In genomic region chr6:27478706-27479318, GRCh38 we compare ENCODE assay signal across 8 cellular contexts. TPM values are rescaled to one million over a fixed set of nuclear protein-coding genes. Genes with fewer than 3 reads are reported as not detected.
DNase-seq lines count a peak whose midpoint lies in the region; ATAC-seq and TF ChIP-seq lines count a peak whose summit lies in the region.

No MANE protein-coding gene starts in this region.

- no peaks in the 10 kb centered on the region for H3K9me3 Mint-ChIP-seq in activated B cell treated with CpG ODN at 0.5 μM for 24 hours

- peak; percentile 67 for DNase-seq in NCI-H2196 treated with DMSO at 0.1 percent for 48 hours (lab: John Stamatoyannopoulos, UW; ENCODE audit: unreplicated experiment)
- peak; percentile 59 for DNase-seq in activated B cell treated with CpG ODN at 0.5 μM for 24 hours
- DNase-seq in cerebellar cortex (ENCODE audit: low spot score): peak; percentile 95
- DNase-seq in islet precursor cell: peak; percentile 89
- DNase-seq in stimulated activated CD4-positive, alpha-beta T cell treated with anti-CD3 and anti-CD28 coated beads, Interleukin-12 subunit alpha, Interleukin-12 subunit beta, amount 100 ng/mL, for 48 hours (ENCODE audit: low read depth in 2 of 3, low spot score in 1 of 3): peak; percentile 71 to 90 (median 87)

- POLR2A ChIA-PET in activated B cell treated with CpG ODN at 0.5 μM for 24 hours (lab: Charles Lee): interaction anchor here (0.5 to 2.1 kb wide), 31 partner anchors 16 to 1474 kb away, joined by 3 to 20 read pairs (median 5); partner anchors contain the start of genes ZKSCAN8 and ZNF391

- intact Hi-C loops in activated B cell treated with CpG ODN at 0.5 μM for 24 hours (cut with micrococcal nuclease): loop anchor here (1.0 to 10.0 kb wide), 22 partner anchors 16 to 1504 kb away; partner anchors contain the start of genes ABT1, POM121L2, ZNF391 and ZSCAN31

- H3K4me1 Mint-ChIP-seq in activated B cell treated with CpG ODN at 0.5 μM for 24 hours: peaks cover 9% of the 10 kb centered on the region

- no peak overlapping the region for H3K27ac Mint-ChIP-seq in activated B cell treated with CpG ODN at 0.5 μM for 24 hours

- peaks cover 8% of the 10 kb centered on the region for H3K4me1 ChIP-seq in ACC112 (ENCODE audit: control insufficient read depth, insufficient read depth, low read length, unreplicated experiment)

- H3K4me3 ChIP-seq in ACC112 (ENCODE audit: low read depth, low read length): peak overlapping the region; percentile 89

- ATAC-seq in GM18867 (IDR thresholded peaks at IDR 0.05; ENCODE audit: unreplicated experiment) (peak; percentile 57), HG03108 (IDR thresholded peaks at IDR 0.05; ENCODE audit: unreplicated experiment) (peak; percentile 48), activated B cell treated with CpG ODN at 0.5 μM for 24 hours (ENCODE audit: low read depth) (peak; percentile 59)

- CTCF ChIA-PET in activated B cell treated with CpG ODN at 0.5 μM for 24 hours (lab: Charles Lee): interaction anchor here (0.7 to 1.9 kb wide), 4 partner anchors 40 to 417 kb away, joined by 3 to 13 read pairs (median 5); no protein-coding TSS in a partner anchor

- H3K27me3 Mint-ChIP-seq in activated B cell treated with CpG ODN at 0.5 μM for 24 hours: no peaks in the 10 kb centered on the region

- H3K36me3 ChIP-seq in ACC112 (ENCODE audit: insufficient read depth, low read length): no peaks in the 10 kb centered on the region

- H3K27me3 ChIP-seq in ACC112 (ENCODE audit: insufficient read depth, low read length): no peaks in the 10 kb centered on the region

- no peak overlapping the region for H3K4me3 Mint-ChIP-seq in activated B cell treated with CpG ODN at 0.5 μM for 24 hours

- H2AFZ ChIP-seq in ACC112 (ENCODE audit: low read length, unreplicated experiment): peak overlapping the region; percentile 96

- H3K36me3 Mint-ChIP-seq in activated B cell treated with CpG ODN at 0.5 μM for 24 hours (ENCODE audit: low read depth): no peaks in the 10 kb centered on the region

- no peak for TF ChIP-seq CTCF in activated B cell treated with CpG ODN at 0.5 μM for 24 hours (IDR thresholded peaks at IDR 0.05)

- no peaks in the 10 kb centered on the region for H3K79me2 ChIP-seq in ACC112 (ENCODE audit: control insufficient read depth, insufficient read depth, low read length, unreplicated experiment)

- H3K27ac ChIP-seq in ACC112 (ENCODE audit: low read depth, low read length): peak overlapping the region; percentile 93

RNA-seq across cellular contexts. Expression of gene ZNF184, which starts 5.9 kb away (rescaled TPM):
- total RNA-seq in activated B cell treated with CpG ODN at 0.5 μM for 24 hours: 8.1 and 8.6 TPM in 2 replicates

Comparison
In these comparisons a context has a peak if more than half of its experiments do, and no peak if none do; other contexts are left out.
1. Peak in every context shown above with its lines: DNase-seq, ATAC-seq, H3K4me3 ChIP-seq and H3K27ac ChIP-seq.